1 cellular context compared by ENCODE assay signal in genomic region chr4:17595471-17596005, GRCh38.
TF ChIP-seq lines count a peak whose summit lies in the region.

No MANE protein-coding gene starts in this region.

TF ChIP-seq in GM12878, 131 proteins besides CTCF, POLR2A, EP300 and RAD21 (continued from another document and continues in another):
- TF ChIP-seq ZBTB11 (CRISPR knock-in tag; IDR thresholded peaks at IDR 0.05) (no peak), BMI1 (IDR thresholded peaks at IDR 0.05; ENCODE audit: borderline replicate concordance) (no peak), BCLAF1 (IDR thresholded peaks at IDR 0.05) (no peak), SRF (IDR thresholded peaks at IDR 0.05; ENCODE audit: low read depth in 2 of 2, low read length in 2 of 2) (no peak), SMAD5 (IDR thresholded peaks at IDR 0.05; ENCODE audit: low read depth) (no peak), HDGF (IDR thresholded peaks at IDR 0.05) (no peak), ZNF592 (IDR thresholded peaks at IDR 0.05) (no peak), ELK1 (IDR thresholded peaks at IDR 0.05; ENCODE audit: low read depth, low read length) (no peak), ZNF384 (IDR thresholded peaks at IDR 0.05; ENCODE audit: borderline replicate concordance, low read depth, low read length) (no peak), JUND (IDR thresholded peaks at IDR 0.05; ENCODE audit: low read depth, low read length) (no peak), ETV6 (conservative IDR thresholded peaks at IDR 0.05 in 1 of 2, IDR thresholded peaks at IDR 0.05 in 1 of 2; ENCODE audit: borderline replicate concordance in 1 of 2, low read depth in 1 of 2) (no peak), E4F1 (IDR thresholded peaks at IDR 0.05; ENCODE audit: borderline replicate concordance, partially characterized antibody) (no peak), SIN3A (IDR thresholded peaks at IDR 0.05; ENCODE audit: low read depth, low read length) (no peak), ASH2L (IDR thresholded peaks at IDR 0.05; ENCODE audit: borderline replicate concordance, low read depth) (no peak), ZNF24 (IDR thresholded peaks at IDR 0.05) (peak; percentile 64; the same call in 1 of the 2 replicates), CBX5 (IDR thresholded peaks at IDR 0.05; ENCODE audit: low read depth) (no peak), EED (IDR thresholded peaks at IDR 0.05; ENCODE audit: low read depth) (no peak), DPF2 (IDR thresholded peaks at IDR 0.05) (peak; percentile 91), JUNB (IDR thresholded peaks at IDR 0.05) (no peak), NR2C2 (IDR thresholded peaks at IDR 0.05; ENCODE audit: borderline replicate concordance, control insufficient read depth, insufficient read length, low read depth) (no peak), SMARCA5 (IDR thresholded peaks at IDR 0.05) (0 out of 2 replicates have a peak, but pooled peaks have one; percentile 33), TCF3 (IDR thresholded peaks at IDR 0.05; ENCODE audit: borderline replicate concordance, insufficient read depth, low read depth, low read length) (no peak), SKIL (IDR thresholded peaks at IDR 0.05; ENCODE audit: low read depth, poor library complexity, severe bottlenecking) (peak; percentile 55), EZH2 (IDR thresholded peaks at IDR 0.05; ENCODE audit: borderline replicate concordance, control insufficient read depth, low read depth, low read length) (no peak), ZNF622 (IDR thresholded peaks at IDR 0.05) (no peak), PAX5 (IDR thresholded peaks at IDR 0.05; ENCODE audit: borderline replicate concordance, low read depth, low read length) (peak; percentile 41; the same call in 1 of the 2 replicates), RB1 (IDR thresholded peaks at IDR 0.05; ENCODE audit: borderline replicate concordance) (no peak), CBX3 (IDR thresholded peaks at IDR 0.05; ENCODE audit: borderline replicate concordance, low read depth) (no peak), SMAD1 (IDR thresholded peaks at IDR 0.05; ENCODE audit: low read depth, partially characterized antibody) (no peak), POLR2AphosphoS2 (IDR thresholded peaks at IDR 0.05; ENCODE audit: low read depth, low read length) (no peak), TBL1XR1 (IDR thresholded peaks at IDR 0.05; ENCODE audit: low read depth, low read length) (no peak), IRF4 (IDR thresholded peaks at IDR 0.05; ENCODE audit: low read depth, low read length) (peak; percentile 84), TCF12 (IDR thresholded peaks at IDR 0.05; ENCODE audit: low read depth, low read length) (0 out of 2 replicates have a peak, but pooled peaks have one; percentile 20), PKNOX1 (IDR thresholded peaks at IDR 0.05) (peak; percentile 85), CUX1 (IDR thresholded peaks at IDR 0.05; ENCODE audit: insufficient replicate concordance, low read depth, low read length) (no peak), CREM (IDR thresholded peaks at IDR 0.05; ENCODE audit: low read depth) (no peak)
